In genomic region chr16:2154533-2155090, GRCh38 we compare ENCODE assay signal across 1 cellular context.
A peak's percentile ranks its signal among the peaks of the same experiment; 100 is the strongest.
TF ChIP-seq lines count a peak whose summit lies in the region.

No MANE protein-coding gene starts in this region.

TF ChIP-seq in A549, 52 proteins besides CTCF, POLR2A, EP300 and RAD21 (continued from another document):
- TF ChIP-seq HEYL (CRISPR knock-in tag; IDR thresholded peaks at IDR 0.05) (no peak), CBX2 (IDR thresholded peaks at IDR 0.05; ENCODE audit: borderline replicate concordance, low read depth) (no peak), FOSL2 (IDR thresholded peaks at IDR 0.05) (no peak), FOSL2 (CRISPR knock-in tag; IDR thresholded peaks at IDR 0.05) (no peak), KDM1A (IDR thresholded peaks at IDR 0.05; ENCODE audit: low read depth) (no peak), RFX5 (IDR thresholded peaks at IDR 0.05) (no peak), RCOR1 (IDR thresholded peaks at IDR 0.05; ENCODE audit: low read depth, low read length) (no peak), HOXA7 (CRISPR knock-in tag; IDR thresholded peaks at IDR 0.05) (0 out of 2 replicates have a peak, but pooled peaks have one; percentile 31), PBX3 (IDR thresholded peaks at IDR 0.05) (no peak), PHF8 (IDR thresholded peaks at IDR 0.05; ENCODE audit: borderline replicate concordance, low read depth) (no peak), FOSB (CRISPR knock-in tag; IDR thresholded peaks at IDR 0.05) (peak; percentile 66; the same call in 1 of the 2 replicates), SMC3 (IDR thresholded peaks at IDR 0.05) (no peak), HMGXB4 (CRISPR knock-in tag; IDR thresholded peaks at IDR 0.05; ENCODE audit: borderline replicate concordance) (no peak), ZC3H11A (IDR thresholded peaks at IDR 0.05) (0 out of 2 replicates have a peak, but pooled peaks have one; percentile 4), BHLHE40 (IDR thresholded peaks at IDR 0.05; ENCODE audit: low read depth, low read length) (0 out of 2 replicates have a peak, but pooled peaks have one; percentile 2), ELK1 (IDR thresholded peaks at IDR 0.05; ENCODE audit: low read depth, low read length) (no peak), CHD4 (IDR thresholded peaks at IDR 0.05; ENCODE audit: borderline replicate concordance) (no peak), HDAC2 (IDR thresholded peaks at IDR 0.05) (peak; percentile 58; the same call in 1 of the 2 replicates), RNF2 (IDR thresholded peaks at IDR 0.05; ENCODE audit: borderline replicate concordance, low read depth) (peak; percentile 87; the same call in 1 of the 2 replicates), TFCP2L1 (CRISPR knock-in tag; IDR thresholded peaks at IDR 0.05) (0 out of 2 replicates have a peak, but pooled peaks have one; percentile 10), GATA3 (IDR thresholded peaks at IDR 0.05; ENCODE audit: borderline replicate concordance) (no peak), ESRRA (IDR thresholded peaks at IDR 0.05; ENCODE audit: borderline replicate concordance, low read length) (no peak), EHMT2 (IDR thresholded peaks at IDR 0.05; ENCODE audit: low read depth) (no peak), E2F6 (IDR thresholded peaks at IDR 0.05; ENCODE audit: borderline replicate concordance, low read depth) (no peak), USF2 (IDR thresholded peaks at IDR 0.05) (no peak), POLR2AphosphoS2 (conservative IDR thresholded peaks at IDR 0.05; ENCODE audit: low read length) (0 out of 2 replicates have a peak, but pooled peaks have one; percentile 44)
